34 cellular contexts compared by ENCODE assay signal in genomic region chr13:47417485-47417884, GRCh38.
"Had no signal": no experiment of that assay in that cellular context is flagged by ENCODE, and none has a peak within 500 bp of the region (broad histone marks: within the 10 kb centered on the region; RNA-seq: fewer than 3 reads in every experiment).

No MANE protein-coding gene starts in this region.

- ATAC-seq: activated naive CD4-positive, alpha-beta T cell treated with anti-CD3 and anti-CD28 coated beads, Interleukin-2, amount 50 U/mL, for 72 hours; activated naive CD8-positive, alpha-beta T cell treated with anti-CD3 and anti-CD28 coated beads, Interleukin-2, amount 50 U/mL, for 24 hours; activated T-cell treated with anti-CD3 and anti-CD28 coated beads, Interleukin-2, amount 50 U/mL, for 4 hours; activated T-cell treated with anti-CD3 and anti-CD28 coated beads, Interleukin-2, amount 50 U/mL, for 72 hours; activated T-helper 17 cell treated with anti-CD3 and anti-CD28 coated beads, Interleukin-2, amount 50 U/mL, for 72 hours; body of pancreas had no signal

- H3K27me3 ChIP-seq: adrenal gland, ascending aorta, body of pancreas, brain microvascular endothelial cell, breast epithelium, cardiac muscle cell had no signal

- DNase-seq: activated effector memory CD4-positive, alpha-beta T cell treated with anti-CD3 and anti-CD28 coated beads, Interleukin-2, amount 50 U/mL, for 16 hours; activated effector memory CD4-positive, alpha-beta T cell treated with Interleukin-2 at 50 U/mL for 16 hours; activated gamma-delta T cell; activated gamma-delta T cell treated with Interleukin-2 at 50 U/mL for 16 hours; activated naive CD4-positive, alpha-beta T cell; activated naive CD4-positive, alpha-beta T cell treated with anti-CD3 and anti-CD28 coated beads for 36 hours; activated naive CD4-positive, alpha-beta T cell treated with anti-CD3 and anti-CD28 coated beads, Interleukin-2, amount 10 ng/mL, durations not matched to agents 7 days and 5 days; activated naive CD4-positive, alpha-beta T cell treated with anti-CD3 and anti-CD28 coated beads, Interleukin-2, amount 50 U/mL, for 16 hours; activated naive CD4-positive, alpha-beta T cell treated with Interleukin-2 at 50 U/mL for 16 hours; activated naive CD8-positive, alpha-beta T cell treated with anti-CD3 and anti-CD28 coated beads for 36 hours; activated naive CD8-positive, alpha-beta T cell treated with anti-CD3 and anti-CD28 coated beads, Interleukin-2, amount 10 ng/mL, durations not matched to agents 7 days and 5 days; activated naive CD8-positive, alpha-beta T cell treated with anti-CD3 and anti-CD28 coated beads, Interleukin-2, amount 50 U/mL, for 24 hours; activated T-cell treated with anti-CD3 and anti-CD28 coated beads, Interleukin-2, amount 50 U/mL, for 1 hour; activated T-cell treated with anti-CD3 and anti-CD28 coated beads, Interleukin-2, amount 50 U/mL, for 24 hours; activated T-cell treated with anti-CD3 and anti-CD28 coated beads, Interleukin-2, amount 50 U/mL, for 4 hours; activated T-cell treated with anti-CD3 and anti-CD28 coated beads, Interleukin-2, amount 50 U/mL, for 48 hours; activated T-cell treated with anti-CD3 and anti-CD28 coated beads, Interleukin-2, amount 50 U/mL, for 72 hours; adrenal gland; amniotic stem cell; amygdala; anterior cingulate cortex; aorta; body of pancreas; brain microvascular endothelial cell; caudate nucleus; central memory CD4-positive, alpha-beta T cell; cerebellar nuclear complex had no signal

- H3K27ac ChIP-seq: adrenal gland, ascending aorta, body of pancreas, brain microvascular endothelial cell, breast epithelium, cardiac muscle cell had no signal

- H3K36me3 ChIP-seq: adrenal gland, ascending aorta, brain microvascular endothelial cell, breast epithelium, cardiac muscle cell had no signal

- H3K9me3 ChIP-seq: adrenal gland, ascending aorta, body of pancreas, breast epithelium had no signal

- FAIRE-seq: astrocyte, bronchial epithelial cell had no signal

- H3K4me1 ChIP-seq: ascending aorta, body of pancreas, breast epithelium had no signal

- H3K4me3 ChIP-seq: adrenal gland, ascending aorta, body of pancreas, breast epithelium, cardiac muscle cell had no signal
